In genomic region chr3:41434781-41435180, GRCh38 we compare ENCODE assay signal across 20 cellular contexts.
DNase-seq lines count a peak whose midpoint lies in the region; ATAC-seq lines count a peak whose summit lies in the region.
"Had no signal": no experiment of that assay in that cellular context is flagged by ENCODE, and none has a peak within 500 bp of the region (broad histone marks: within the 10 kb centered on the region; RNA-seq: fewer than 3 reads in every experiment).

No MANE protein-coding gene starts in this region.

- ATAC-seq in GM21367 (IDR thresholded peaks at IDR 0.05; ENCODE audit: unreplicated experiment) = no peak
- ATAC-seq in GM19452 (IDR thresholded peaks at IDR 0.05; ENCODE audit: unreplicated experiment) = no peak
- ATAC-seq: CD8-positive, alpha-beta T cell had no signal

- no peaks in the 10 kb centered on the region for H3K9me3 ChIP-seq in BLaER1
- H3K9me3 ChIP-seq: BE2C had no signal

- no peaks in the 10 kb centered on the region for H4K20me1 ChIP-seq in BLaER1

- H3K4me2 ChIP-seq in BLaER1 = peak overlapping the region; percentile 18; the same call in 1 of the 2 replicates

- H3K27me3 ChIP-seq in BLaER1 = no peaks in the 10 kb centered on the region; the same call in 1 of the 2 replicates
- H3K27me3 ChIP-seq: BE2C had no signal

- no peak overlapping the region for H3K9ac ChIP-seq in BLaER1

- peak; percentile 33 for DNase-seq in M059J (ENCODE audit: low read depth)
- peak; percentile 60 for DNase-seq in astrocyte of the hippocampus (ENCODE audit: low read depth, low spot score)
- DNase-seq in renal cortical epithelial cell (ENCODE audit: low read depth) = peak; percentile 61
- DNase-seq in EL = no peak
- DNase-seq in T-helper 9 cell = no peak
- DNase-seq: BE2C; CD8-positive, alpha-beta T cell; DMS79 treated with DMSO at 0.1 percent for 48 hours; H9; IMR-90; Kasumi-1; NCI-H1436; NCI-H2081; NCI-H2227 treated with DMSO at 0.1 percent for 48 hours; NCI-H524 treated with DMSO at 0.1 percent for 48 hours; NK-92 treated with Interleukin-12 subunit alpha and Interleukin-12 subunit beta, amount 100 ng/mL, for 24 hours; OCI-M1 had no signal

- no peak overlapping the region for H3K27ac ChIP-seq in BLaER1

- H3K36me3 ChIP-seq in BLaER1 = no peaks in the 10 kb centered on the region
- H3K36me3 ChIP-seq: BE2C had no signal

- H3K4me3 ChIP-seq in BLaER1 = no peak overlapping the region

- H3K4me1 ChIP-seq in BLaER1 = peaks cover 15% of the 10 kb centered on the region
- H3K4me1 ChIP-seq: BE2C had no signal

Comparison
In these comparisons a context has a peak if more than half of its experiments do, and no peak if none do; other contexts are left out.
1. DNase-seq: peak in M059J (single experiment), astrocyte of the hippocampus (single experiment) and renal cortical epithelial cell (single experiment); none in EL (single experiment) and T-helper 9 cell (single experiment).